In genomic region chr3:53102601-53103147, GRCh38 we compare ENCODE assay signal across 8 cellular contexts. TPM values are rescaled to one million over a fixed set of nuclear protein-coding genes. Genes with fewer than 3 reads are reported as not detected.
DNase-seq lines count a peak whose midpoint lies in the region; ATAC-seq and TF ChIP-seq lines count a peak whose summit lies in the region.

No MANE protein-coding gene starts in this region.

- DNase-seq in CD14-positive monocyte (ENCODE audit: low spot score) (peak; percentile 76), kidney tubule cell (ENCODE audit: low spot score) (no peak), suprapubic skin (ENCODE audit: low spot score in 2 of 2) (no peak), RWPE1 (ENCODE audit: low spot score) (no peak)
- peak; percentile 69 for DNase-seq in activated CD4-positive, alpha-beta memory T cell treated with anti-CD3 and anti-CD28 coated beads, Interleukin-2, amount 10 ng/mL, durations not matched to agents 7 days and 5 days
- DNase-seq in stimulated activated CD4-positive, alpha-beta T cell treated with anti-CD3 and anti-CD28 coated beads, Interleukin-2, amount 100 ng/mL, for 24 hours: peak; percentile 49 to 50

- no peaks in the 10 kb centered on the region for H3K9me3 Mint-ChIP-seq in CD14-positive monocyte
- no peaks in the 10 kb centered on the region for H3K9me3 Mint-ChIP-seq in activated CD4-positive, alpha-beta memory T cell treated with anti-CD3 and anti-CD28 coated beads, Interleukin-2, amount 10 ng/mL, durations not matched to agents 7 days and 5 days

- peaks cover 72% of the 10 kb centered on the region for H3K36me3 ChIP-seq in suprapubic skin

- peaks cover 0 to 2% (median 0%) of the 10 kb centered on the region in 3 donors for H3K27me3 Mint-ChIP-seq in CD14-positive monocyte (ENCODE audit: low read depth in 3 of 3)
- H3K27me3 Mint-ChIP-seq in activated CD4-positive, alpha-beta memory T cell treated with anti-CD3 and anti-CD28 coated beads, Interleukin-2, amount 10 ng/mL, durations not matched to agents 7 days and 5 days: no peaks in the 10 kb centered on the region

- H3K4me1 Mint-ChIP-seq in CD14-positive monocyte: peaks cover 43% of the 10 kb centered on the region
- peaks cover 61% of the 10 kb centered on the region for H3K4me1 Mint-ChIP-seq in activated CD4-positive, alpha-beta memory T cell treated with anti-CD3 and anti-CD28 coated beads, Interleukin-2, amount 10 ng/mL, durations not matched to agents 7 days and 5 days

- H3K27ac ChIP-seq in suprapubic skin: no peak overlapping the region
- H3K27ac ChIP-seq in RWPE1: no peak overlapping the region

- TF ChIP-seq CTCF in CD14-positive monocyte (IDR thresholded peaks at IDR 0.05) (no peak), suprapubic skin (IDR thresholded peaks at IDR 0.05) (no peak), RWPE1 (conservative IDR thresholded peaks at IDR 0.05; ENCODE audit: low read depth) (no peak)

- no peak overlapping the region for H3K4me3 ChIP-seq in suprapubic skin

- no peak for TF ChIP-seq EP300 in suprapubic skin (IDR thresholded peaks at IDR 0.05)

- ATAC-seq in GM19351 (IDR thresholded peaks at IDR 0.05; ENCODE audit: unreplicated experiment): peak; percentile 91
- peak; percentile 82 for ATAC-seq in HG03175 (IDR thresholded peaks at IDR 0.05; ENCODE audit: unreplicated experiment)

- intact Hi-C loops in CD14-positive monocyte (cut with micrococcal nuclease): loop anchor here in 1 of 2 donors (5.0 kb wide), 2 partner anchors 40 to 150 kb away; no protein-coding TSS in a partner anchor

- 67% methylated on average over 5 of the region's 6 CpGs for WGBS in suprapubic skin

- no peaks in the 10 kb centered on the region for H3K9me3 ChIP-seq in suprapubic skin

- peaks cover 44 to 69% of the 10 kb centered on the region in 2 donors for H3K36me3 Mint-ChIP-seq in CD14-positive monocyte
- H3K36me3 Mint-ChIP-seq in activated CD4-positive, alpha-beta memory T cell treated with anti-CD3 and anti-CD28 coated beads, Interleukin-2, amount 10 ng/mL, durations not matched to agents 7 days and 5 days (ENCODE audit: low read depth): peaks cover 48% of the 10 kb centered on the region

- POLR2A ChIA-PET in activated CD4-positive, alpha-beta memory T cell treated with anti-CD3 and anti-CD28 coated beads, Interleukin-2, amount 10 ng/mL, durations not matched to agents 7 days and 5 days (lab: Charles Lee): interaction anchor here (1.1 to 2.2 kb wide), 6 partner anchors 9 to 57 kb away, joined by 3 to 13 read pairs (median 8); partner anchors contain the start of genes RFT1 and SFMBT1
- POLR2A ChIA-PET in RWPE1 (lab: Yijun Ruan, JAX; ENCODE audit: low non-redundant PET): no interaction called here

- no peak for TF ChIP-seq POLR2A in suprapubic skin (IDR thresholded peaks at IDR 0.05)

- H3K4me3 Mint-ChIP-seq in CD14-positive monocyte: peak overlapping the region in 1 of 2 donors; percentile 23
- peak overlapping the region; percentile 63 for H3K4me3 Mint-ChIP-seq in activated CD4-positive, alpha-beta memory T cell treated with anti-CD3 and anti-CD28 coated beads, Interleukin-2, amount 10 ng/mL, durations not matched to agents 7 days and 5 days

- H3K27ac Mint-ChIP-seq in CD14-positive monocyte: peak overlapping the region; percentile 90 to 98 (median 94)
- peak overlapping the region; percentile 95 for H3K27ac Mint-ChIP-seq in activated CD4-positive, alpha-beta memory T cell treated with anti-CD3 and anti-CD28 coated beads, Interleukin-2, amount 10 ng/mL, durations not matched to agents 7 days and 5 days

- CTCF ChIA-PET in activated CD4-positive, alpha-beta memory T cell treated with anti-CD3 and anti-CD28 coated beads, Interleukin-2, amount 10 ng/mL, durations not matched to agents 7 days and 5 days (lab: Charles Lee): interaction anchor here (0.6 to 4.1 kb wide), 7 partner anchors 9 to 257 kb away, joined by 3 to 31 read pairs (median 3); no protein-coding TSS in a partner anchor
- CTCF ChIA-PET in RWPE1 (lab: Yijun Ruan, JAX): no interaction called here

- H3K27me3 ChIP-seq in suprapubic skin: no peaks in the 10 kb centered on the region

- H3K4me1 ChIP-seq in suprapubic skin: no peaks in the 10 kb centered on the region

RNA-seq across cellular contexts. Expression of gene RFT1, which starts 27.6 kb away (rescaled TPM):
- polyA plus RNA-seq in CD14-positive monocyte: 10 to 100 TPM; 25.6 to 34.9 TPM
- total RNA-seq in activated CD4-positive, alpha-beta memory T cell treated with anti-CD3 and anti-CD28 coated beads, Interleukin-2, amount 10 ng/mL, durations not matched to agents 7 days and 5 days: 10 to 100 TPM; 26.4 to 27.6 TPM
- total RNA-seq in suprapubic skin: 10 to 100 TPM in 2 of 4 donors, 1 to 10 TPM in 2; 8.3 to 19.7 (median 10.2) TPM

RNA-seq across cellular contexts. Expression of gene SFMBT1, which starts 56.8 kb away (rescaled TPM):
- under 1 TPM; 0.61 to 0.91 TPM for polyA plus RNA-seq in CD14-positive monocyte
- total RNA-seq in activated CD4-positive, alpha-beta memory T cell treated with anti-CD3 and anti-CD28 coated beads, Interleukin-2, amount 10 ng/mL, durations not matched to agents 7 days and 5 days: 10 to 100 TPM; 28.7 to 30.0 TPM
- total RNA-seq in suprapubic skin: 10 to 100 TPM in 3 of 4 donors, 1 to 10 TPM in 1; 9.7 to 25.5 (median 13.1) TPM

RNA-seq across cellular contexts. Expression of gene PRKCD, which starts 58.3 kb away (rescaled TPM):
- 100 to 1,000 TPM; 123 to 158 TPM for polyA plus RNA-seq in CD14-positive monocyte
- total RNA-seq in activated CD4-positive, alpha-beta memory T cell treated with anti-CD3 and anti-CD28 coated beads, Interleukin-2, amount 10 ng/mL, durations not matched to agents 7 days and 5 days: 10 to 100 TPM; 23.4 to 24.8 TPM
- total RNA-seq in suprapubic skin: 10 to 100 TPM; 27.9 to 31.3 (median 29.3) TPM

Comparison
In these comparisons a context has a peak if more than half of its experiments do, and no peak if none do; other contexts are left out.
1. DNase-seq: peak in CD14-positive monocyte (single experiment), activated CD4-positive, alpha-beta memory T cell treated with anti-CD3 and anti-CD28 coated beads, Interleukin-2, amount 10 ng/mL, durations not matched to agents 7 days and 5 days (single experiment) and stimulated activated CD4-positive, alpha-beta T cell treated with anti-CD3 and anti-CD28 coated beads, Interleukin-2, amount 100 ng/mL, for 24 hours (2 of 2); none in kidney tubule cell (single experiment), suprapubic skin (0 of 2) and RWPE1 (single experiment).